Comparison of ENCODE assay signal across 17 cellular contexts in genomic region chr9:99365233-99365980, GRCh38.
DNase-seq lines count a peak whose midpoint lies in the region; ATAC-seq and TF ChIP-seq lines count a peak whose summit lies in the region.
"Had no signal": no experiment of that assay in that cellular context is flagged by ENCODE, and none has a peak within 500 bp of the region (broad histone marks: within the 10 kb centered on the region; RNA-seq: fewer than 3 reads in every experiment).

No MANE protein-coding gene starts in this region.

- ATAC-seq in IMR-90 (ENCODE audit: low read depth) (peak; percentile 50), GM21526 (IDR thresholded peaks at IDR 0.05; ENCODE audit: low FRiP score, unreplicated experiment) (no peak), upper lobe of right lung (no peak)
- ATAC-seq: GM12878, K562, WTC11 had no signal

- H4K91ac ChIP-seq in IMR-90 (ENCODE audit: insufficient read depth, low read depth, low read length) (peak overlapping the region; percentile 81), neuronal stem cell (ENCODE audit: low read depth, low read length, poor library complexity) (no peak overlapping the region)

- no peak for TF ChIP-seq RAD21 in IMR-90 (IDR thresholded peaks at IDR 0.05; ENCODE audit: low read length)

- no peak overlapping the region for H3K4me3 Mint-ChIP-seq in chondrocyte (ENCODE audit: unreplicated experiment)
- H3K4me3 Mint-ChIP-seq: WTC11 had no signal

- H3K36me3 ChIP-seq in IMR-90 (ENCODE audit: control insufficient read depth, insufficient read depth, low read length): no peaks in the 10 kb centered on the region
- H3K36me3 ChIP-seq in neuronal stem cell (replicated peaks in 1 of 2; ENCODE audit: control insufficient read depth in 2 of 2, insufficient read depth in 2 of 2, low read length in 2 of 2): no peaks in the 10 kb centered on the region
- no peaks in the 10 kb centered on the region for H3K36me3 ChIP-seq in upper lobe of right lung
- H3K36me3 ChIP-seq in Karpas-422 (ENCODE audit: insufficient read depth, low read length): no peaks in the 10 kb centered on the region

- no peak overlapping the region for H4K5ac ChIP-seq in IMR-90 (ENCODE audit: low read depth, low read length)

- CTCF ChIA-PET in IMR-90 (lab: Yijun Ruan, JAX): no interaction called here

- peak overlapping the region; percentile 89 for H3K4ac ChIP-seq in IMR-90 (ENCODE audit: low read depth, low read length)
- no peak overlapping the region for H3K4ac ChIP-seq in neuronal stem cell (ENCODE audit: low read length)

- peak overlapping the region; percentile 73 for H3K27ac Mint-ChIP-seq in chondrocyte (ENCODE audit: unreplicated experiment)
- H3K27ac Mint-ChIP-seq: WTC11 had no signal

- WGBS in IMR-90 (ENCODE audit: extremely low coverage in 2 of 2, insufficient read length in 1 of 2), 2 experiments: 32% methylated on average over 4 of the region's 7 CpGs; no CpG with 5 or more reads in 1 of the 2 experiments
- no CpG with 5 or more reads among the region's 7 CpGs for WGBS in neuronal stem cell (ENCODE audit: extremely low coverage in 2 of 2, insufficient read length in 2 of 2, insufficient replicate concordance in 1 of 2), 2 donors

- 0 out of 2 replicates have a peak overlapping the region, but pooled peaks have one; percentile 43 for H3K18ac ChIP-seq in IMR-90 (ENCODE audit: low read depth, low read length)
- H3K18ac ChIP-seq in neuronal stem cell (ENCODE audit: low read length): no peak overlapping the region

- H2BK120ac ChIP-seq in IMR-90 (ENCODE audit: low read depth, low read length) (peak overlapping the region; percentile 88), neuronal stem cell (ENCODE audit: low read depth, low read length) (no peak overlapping the region)

- TF ChIP-seq POLR2A in IMR-90 (IDR thresholded peaks at IDR 0.05; ENCODE audit: low read depth, low read length): no peak

- intact Hi-C loops in IMR-90 (cut with micrococcal nuclease): loop anchor here (10.0 kb wide), 1 partner anchor 129 kb away; no protein-coding TSS in a partner anchor
- intact Hi-C loops in upper lobe of right lung (cut with DNase I): no loop called here

- DNase-seq in AG20443 (ENCODE audit: low spot score): peak; percentile 46
- peak; percentile 71 for DNase-seq in IMR-90
- no peak for DNase-seq in chondrocyte (ENCODE audit: low spot score)
- DNase-seq in neuronal stem cell (ENCODE audit: low spot score): no peak
- DNase-seq in NCI-H345 (lab: John Stamatoyannopoulos, UW): no peak
- no peak for DNase-seq in upper lobe of right lung
- DNase-seq in Karpas-422: no peak
- DNase-seq: glutamatergic neuron, H7, NCI-H1105, nucleus accumbens, T-helper 1 cell had no signal

- H3K23ac ChIP-seq in IMR-90 (ENCODE audit: low read depth, low read length) (peak overlapping the region; percentile 12; the same call in 1 of the 2 replicates), neuronal stem cell (ENCODE audit: low read depth, low read length, poor library complexity) (no peak overlapping the region)

- dilution Hi-C loops in IMR-90 (cut with HindIII; ENCODE audit: low sequenced_read_pairs, unreplicated experiment): no loop called here

- peaks cover 0 to 21% of the 10 kb centered on the region in 2 experiments; a peak in 1 of 4 replicates for H3K79me1 ChIP-seq in IMR-90 (ENCODE audit: low read depth in 1 of 2, low read length in 2 of 2)
- H3K79me1 ChIP-seq in neuronal stem cell (ENCODE audit: low read depth, low read length): no peaks in the 10 kb centered on the region

- peaks cover 25% of the 10 kb centered on the region for H3K27me3 Mint-ChIP-seq in chondrocyte (ENCODE audit: low read depth)

- H3K79me2 ChIP-seq in Karpas-422 (ENCODE audit: low read length): no peaks in the 10 kb centered on the region

- H2BK5ac ChIP-seq in IMR-90 (ENCODE audit: low read depth, low read length, poor library complexity, severe bottlenecking): no peak overlapping the region
- H2BK5ac ChIP-seq in neuronal stem cell (ENCODE audit: low read length): no peak overlapping the region

- no TSS peak for BruUV-seq in IMR-90 (replicated peaks; lab: Mats Ljungman, UMichigan)

- peak overlapping the region; percentile 64 for H2AFZ ChIP-seq in IMR-90 (replicated peaks; ENCODE audit: low read length, poor library complexity)
- no peak overlapping the region for H2AFZ ChIP-seq in neuronal stem cell (ENCODE audit: low read length)
- H2AFZ ChIP-seq in Karpas-422 (ENCODE audit: low read length): no peak overlapping the region

- H2AK5ac ChIP-seq in IMR-90 (ENCODE audit: low read depth, low read length) (peak overlapping the region; percentile 96), neuronal stem cell (ENCODE audit: low read depth, low read length) (peak overlapping the region; percentile 27)

- H3K4me1 Mint-ChIP-seq in chondrocyte (ENCODE audit: low read depth): peaks cover 36% of the 10 kb centered on the region

- H4K20me1 ChIP-seq in IMR-90 (ENCODE audit: insufficient read depth, low read length) (no peaks in the 10 kb centered on the region), Karpas-422 (ENCODE audit: insufficient read depth, low read depth, low read length) (no peaks in the 10 kb centered on the region)

- H3K9ac ChIP-seq in IMR-90 (ENCODE audit: low read depth, low read length) (no peak overlapping the region), neuronal stem cell (ENCODE audit: low read depth, low read length, poor library complexity) (no peak overlapping the region), Karpas-422 (ENCODE audit: low read length) (no peak overlapping the region)

- peaks cover 34% of the 10 kb centered on the region for H3K9me1 ChIP-seq in IMR-90 (ENCODE audit: insufficient read depth, low read length)

- H3K14ac ChIP-seq in IMR-90 (replicated peaks; ENCODE audit: low read depth, low read length): peak overlapping the region; percentile 89
- no peak overlapping the region for H3K14ac ChIP-seq in neuronal stem cell (ENCODE audit: low read length)

- peak overlapping the region in 1 of 2 experiments; percentile 69; a peak in 1 of 4 replicates for H4K8ac ChIP-seq in IMR-90 (ENCODE audit: low read depth in 2 of 2, low read length in 2 of 2)
- H4K8ac ChIP-seq in neuronal stem cell (ENCODE audit: low read depth, low read length): no peak overlapping the region

- H3K9me3 Mint-ChIP-seq in chondrocyte (ENCODE audit: low read depth): no peaks in the 10 kb centered on the region

- in situ Hi-C loops in IMR-90 (cut with MboI; ENCODE audit: low sequenced_read_pairs): no loop called here

- no peak for TF ChIP-seq CTCF in IMR-90 (conservative IDR thresholded peaks at IDR 0.05; ENCODE audit: low read depth, low read length)
- TF ChIP-seq CTCF in chondrocyte (IDR thresholded peaks at IDR 0.05): no peak
- no peak for TF ChIP-seq CTCF in upper lobe of right lung (IDR thresholded peaks at IDR 0.05)

- peak overlapping the region; percentile 65 for H2AK9ac ChIP-seq in IMR-90 (replicated peaks; ENCODE audit: low read depth, low read length, poor library complexity)

- POLR2A ChIA-PET in IMR-90 (lab: Charles Lee; ENCODE audit: unreplicated experiment): no interaction called here

- H3K27ac ChIP-seq in IMR-90 (ENCODE audit: insufficient read depth, low read length): no peak overlapping the region
- H3K27ac ChIP-seq in neuronal stem cell (replicated peaks; ENCODE audit: low read length): no peak overlapping the region
- H3K27ac ChIP-seq in upper lobe of right lung: no peak overlapping the region
- no peak overlapping the region for H3K27ac ChIP-seq in Karpas-422 (ENCODE audit: low read length)
- H3K27ac ChIP-seq: skin epidermis had no signal

- no peaks in the 10 kb centered on the region for H3K9me2 ChIP-seq in Karpas-422 (replicated peaks; ENCODE audit: insufficient read depth, low read length)

- no peak overlapping the region for H2BK12ac ChIP-seq in neuronal stem cell (ENCODE audit: low read length)

- H2BK15ac ChIP-seq in IMR-90 (ENCODE audit: low read depth, low read length) (peak overlapping the region; percentile 74; the same call in 2 of the 3 replicates), neuronal stem cell (ENCODE audit: low read length) (no peak overlapping the region)

- no peak overlapping the region for H3K56ac ChIP-seq in IMR-90 (ENCODE audit: extremely low read depth, insufficient read depth, low read length)

- peaks cover 3% of the 10 kb centered on the region for H3K27me3 ChIP-seq in IMR-90 (ENCODE audit: control insufficient read depth, insufficient read depth, low read length)
- H3K27me3 ChIP-seq in neuronal stem cell (ENCODE audit: control insufficient read depth in 3 of 3, insufficient read depth in 3 of 3, low read depth in 1 of 3, low read length in 3 of 3): peaks cover 0 to 64% (median 0%) of the 10 kb centered on the region in 3 experiments
- no peaks in the 10 kb centered on the region for H3K27me3 ChIP-seq in upper lobe of right lung
- 0 out of 2 replicates have a peak, but pooled peaks cover 2% of the 10 kb centered on the region for H3K27me3 ChIP-seq in Karpas-422 (ENCODE audit: low read length)

- peak overlapping the region; percentile 81 for H2BK20ac ChIP-seq in IMR-90 (ENCODE audit: low read depth, low read length)

- H3K4me2 ChIP-seq in IMR-90 (ENCODE audit: low read depth, low read length) (no peak overlapping the region), neuronal stem cell (ENCODE audit: insufficient read depth, low read length, poor library complexity, severe bottlenecking) (no peak overlapping the region), Karpas-422 (ENCODE audit: low read depth, low read length, poor library complexity, severe bottlenecking) (no peak overlapping the region)

- peaks cover 24% of the 10 kb centered on the region for H3K4me1 ChIP-seq in IMR-90 (ENCODE audit: control insufficient read depth, insufficient read depth, low read length)
- H3K4me1 ChIP-seq in neuronal stem cell (ENCODE audit: control insufficient read depth in 2 of 2, insufficient read depth in 1 of 2, low read depth in 1 of 2, low read length in 2 of 2): peaks cover 6 to 12% of the 10 kb centered on the region in 2 donors
- peaks cover 15% of the 10 kb centered on the region for H3K4me1 ChIP-seq in upper lobe of right lung
- H3K4me1 ChIP-seq in Karpas-422 (ENCODE audit: low read length): no peaks in the 10 kb centered on the region

- no peaks in the 10 kb centered on the region for H3K9me3 ChIP-seq in IMR-90 (ENCODE audit: control insufficient read depth, insufficient read depth, low read length)
- no peaks in the 10 kb centered on the region for H3K9me3 ChIP-seq in neuronal stem cell (replicated peaks in 1 of 2; ENCODE audit: control insufficient read depth in 2 of 2, insufficient read depth in 1 of 2, low read depth in 1 of 2, low read length in 2 of 2)
- no peaks in the 10 kb centered on the region for H3K9me3 ChIP-seq in upper lobe of right lung
- H3K9me3 ChIP-seq in Karpas-422 (ENCODE audit: low read length): no peaks in the 10 kb centered on the region

- H3K36me3 Mint-ChIP-seq in chondrocyte (ENCODE audit: low read depth): no peaks in the 10 kb centered on the region
- H3K36me3 Mint-ChIP-seq: WTC11 had no signal

- H3K4me3 ChIP-seq in IMR-90 (ENCODE audit: insufficient read depth, low read depth, low read length) (no peak overlapping the region), neuronal stem cell (ENCODE audit: low read length in 2 of 2) (no peak overlapping the region), upper lobe of right lung (no peak overlapping the region), Karpas-422 (ENCODE audit: low read length) (no peak overlapping the region)
- H3K4me3 ChIP-seq: GM12878, K562, skin epidermis had no signal

TF ChIP-seq in IMR-90, 13 proteins besides CTCF, POLR2A, EP300 and RAD21:
- TF ChIP-seq NFE2L2 (IDR thresholded peaks at IDR 0.05; ENCODE audit: low read depth, low read length): no peak

Comparison
In these comparisons a context has a peak if more than half of its experiments do, and no peak if none do; other contexts are left out.
1. DNase-seq: peak in AG20443 (single experiment) and IMR-90 (single experiment); none in chondrocyte (single experiment), neuronal stem cell (single experiment), NCI-H345 (single experiment), upper lobe of right lung (single experiment) and Karpas-422 (single experiment).